8 cellular contexts compared by ENCODE assay signal in genomic region chr9:127424669-127424986, GRCh38. TPM values are rescaled to one million over a fixed set of nuclear protein-coding genes. Genes with fewer than 3 reads are reported as not detected.
DNase-seq lines count a peak whose midpoint lies in the region; ATAC-seq and TF ChIP-seq lines count a peak whose summit lies in the region.

No MANE protein-coding gene starts in this region.

- peak overlapping the region; percentile 82 for H3K27ac ChIP-seq in fibroblast of lung (ENCODE audit: insufficient read depth, low read length)

- no peaks in the 10 kb centered on the region for H4K20me1 ChIP-seq in fibroblast of lung (ENCODE audit: control insufficient read depth, extremely low read depth, insufficient read depth, low read length)

- TF ChIP-seq CTCF in GM12875 (IDR thresholded peaks at IDR 0.05; ENCODE audit: borderline replicate concordance, insufficient read depth, low read depth, low read length): no peak
- TF ChIP-seq CTCF in WI38 (IDR thresholded peaks at IDR 0.05; ENCODE audit: low read depth, low read length): no peak
- no peak for TF ChIP-seq CTCF in fibroblast of lung (conservative IDR thresholded peaks at IDR 0.05 in 1 of 2, IDR thresholded peaks at IDR 0.05 in 1 of 2; ENCODE audit: low read depth in 1 of 2, low read length in 2 of 2)

- H3K4me3 ChIP-seq in GM12875 (ENCODE audit: low read depth, low read length) (peak overlapping the region; percentile 97), WI38 (ENCODE audit: low read depth, low read length) (peak overlapping the region; percentile 80), fibroblast of lung (replicated peaks in 1 of 4; ENCODE audit: control extremely low read depth in 1 of 4, insufficient read depth in 1 of 4, low read depth in 3 of 4, low read length in 4 of 4) (peak overlapping the region; percentile 79 to 90 (median 84))

- H3K4me1 ChIP-seq in fibroblast of lung (ENCODE audit: control insufficient read depth, extremely low read depth, insufficient read depth, low read length): peaks cover 2% of the 10 kb centered on the region

- no peaks in the 10 kb centered on the region for H3K9me3 ChIP-seq in fibroblast of lung (ENCODE audit: control insufficient read depth, insufficient read depth, low read depth, low read length)

- peak overlapping the region; percentile 77 for H3K9ac ChIP-seq in fibroblast of lung (ENCODE audit: insufficient read depth, low read length)

- peak; percentile 25 for ATAC-seq in HG03135 (IDR thresholded peaks at IDR 0.05; ENCODE audit: unreplicated experiment)
- no peak for ATAC-seq in HG03039 (IDR thresholded peaks at IDR 0.05; ENCODE audit: unreplicated experiment)

- H3K27me3 ChIP-seq in fibroblast of lung (ENCODE audit: control insufficient read depth, insufficient read depth, low read length): no peaks in the 10 kb centered on the region

- no peak for DNase-seq in fibroblast of lung (ENCODE audit: low read depth in 2 of 2)
- peak; percentile 34 for DNase-seq in pons (ENCODE audit: low spot score)
- no peak for DNase-seq in NCI-H2227 (lab: John Stamatoyannopoulos, UW; ENCODE audit: unreplicated experiment)
- no peak for DNase-seq in LoVo (ENCODE audit: low spot score)

- peaks cover 27% of the 10 kb centered on the region for H3K79me2 ChIP-seq in fibroblast of lung (ENCODE audit: control insufficient read depth, insufficient read depth, low read length)

- peak overlapping the region; percentile 98 for H3K4me2 ChIP-seq in fibroblast of lung (ENCODE audit: extremely low read depth, insufficient read depth, low read length)

- H3K36me3 ChIP-seq in fibroblast of lung (ENCODE audit: control insufficient read depth, insufficient read depth, low read length): no peaks in the 10 kb centered on the region

- H2AFZ ChIP-seq in fibroblast of lung (ENCODE audit: low read length): peak overlapping the region; percentile 54

RNA-seq across cellular contexts. Expression of gene ZNF79, which starts 0.4 kb away (rescaled TPM):
- 12.6 and 15.0 TPM in 2 replicates for total RNA-seq in fibroblast of lung
- polyA plus RNA-seq in fibroblast of lung: 4.9 and 5.3 TPM in 2 replicates
- polyA plus RNA-seq in fibroblast of lung (2012): 4.0 and 4.5 TPM in 2 replicates
- polyA minus RNA-seq in fibroblast of lung (ENCODE audit: low replicate concordance): 4.9 and 10.7 TPM in 2 replicates

RNA-seq across cellular contexts. Expression of gene RPL12, which starts 26.6 kb away (rescaled TPM):
- total RNA-seq in fibroblast of lung: 1,387 and 1,751 TPM in 2 replicates
- polyA plus RNA-seq in fibroblast of lung: 1,726 and 1,973 TPM in 2 replicates
- polyA plus RNA-seq in fibroblast of lung (2012): 1,989 and 2,401 TPM in 2 replicates
- polyA minus RNA-seq in fibroblast of lung (ENCODE audit: low replicate concordance): 418 and 420 TPM in 2 replicates

RNA-seq across cellular contexts. Expression of gene LRSAM1, which starts 26.7 kb away (rescaled TPM):
- total RNA-seq in fibroblast of lung: 10.0 and 18.0 TPM in 2 replicates
- polyA plus RNA-seq in fibroblast of lung: 6.8 and 8.6 TPM in 2 replicates
- polyA plus RNA-seq in fibroblast of lung (2012): 9.2 and 11.3 TPM in 2 replicates
- 11.9 and 12.2 TPM in 2 replicates for polyA minus RNA-seq in fibroblast of lung (ENCODE audit: low replicate concordance)

RNA-seq across cellular contexts. Expression of gene SLC2A8, which starts 27.7 kb away (rescaled TPM):
- 7.2 and 11.4 TPM in 2 replicates for total RNA-seq in fibroblast of lung
- 4.6 and 6.3 TPM in 2 replicates for polyA plus RNA-seq in fibroblast of lung
- 6.1 and 10.7 TPM in 2 replicates for polyA plus RNA-seq in fibroblast of lung (2012)
- 5.9 and 12.2 TPM in 2 replicates for polyA minus RNA-seq in fibroblast of lung (ENCODE audit: low replicate concordance)
